Comparison of ENCODE assay signal across 9 cellular contexts in the genomic region with DNA sequence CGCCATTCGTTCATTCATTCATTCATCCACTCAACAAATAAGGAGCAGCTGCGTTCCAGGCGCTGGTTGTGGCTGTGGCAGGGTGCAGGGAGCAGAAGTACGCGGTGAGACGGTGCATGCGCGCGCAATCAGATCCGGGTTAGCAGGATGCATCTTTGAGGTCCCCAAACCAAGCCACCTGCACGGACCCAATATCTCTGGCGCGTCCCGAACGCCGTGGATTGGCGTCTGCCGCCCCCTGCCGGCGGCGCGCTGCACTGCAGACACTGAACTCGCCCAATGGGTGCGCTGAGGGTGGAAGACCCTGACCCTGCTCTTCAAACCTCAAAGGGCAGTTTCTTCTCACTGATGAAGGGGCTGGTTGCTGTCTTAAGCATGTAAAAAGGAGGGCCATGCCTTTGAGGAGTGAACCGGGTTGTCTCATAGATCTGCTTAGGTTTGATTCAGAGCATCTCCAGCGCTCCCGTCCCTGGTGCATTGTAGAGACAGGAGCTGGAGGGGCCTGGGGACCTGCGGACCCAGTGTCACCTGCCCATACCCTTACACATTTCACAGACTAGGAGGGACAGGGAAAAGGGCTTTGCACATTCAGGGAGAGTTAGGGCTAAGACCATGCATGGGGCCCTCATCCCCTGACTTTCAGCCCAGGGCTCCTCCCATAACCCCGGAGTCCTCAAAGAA.
DNase-seq lines count a peak whose midpoint lies in the region; ATAC-seq and TF ChIP-seq lines count a peak whose summit lies in the region.
"Had no signal": no experiment of that assay in that cellular context is flagged by ENCODE, and none has a peak within 500 bp of the region (broad histone marks: within the 10 kb centered on the region; RNA-seq: fewer than 3 reads in every experiment).

No MANE protein-coding gene starts in this region.

- H3K36me3 ChIP-seq in OCI-LY3 (replicated peaks; ENCODE audit: low read depth, low read length) (no peaks in the 10 kb centered on the region), neutrophil (no peaks in the 10 kb centered on the region), suprapubic skin (no peaks in the 10 kb centered on the region)

- peaks cover 20% of the 10 kb centered on the region for H3K4me1 ChIP-seq in OCI-LY3 (ENCODE audit: low read length)
- H3K4me1 ChIP-seq in neutrophil (ENCODE audit: control insufficient read depth in 1 of 2, insufficient read depth in 1 of 2, low read depth in 1 of 2, low read length in 1 of 2): no peaks in the 10 kb centered on the region
- H3K4me1 ChIP-seq in suprapubic skin: no peaks in the 10 kb centered on the region

- peak overlapping the region; percentile 67 for H3K4me2 ChIP-seq in OCI-LY3 (ENCODE audit: low read length)

- TF ChIP-seq CTCF in GM10248 (IDR thresholded peaks at IDR 0.05; ENCODE audit: control extremely low read depth, extremely low read depth, low read depth, missing control alignments) (peak; percentile 97), OCI-LY3 (IDR thresholded peaks at IDR 0.05; ENCODE audit: low read depth, low read length) (peak; percentile 96), fibroblast of villous mesenchyme (IDR thresholded peaks at IDR 0.05; ENCODE audit: insufficient read depth, low read depth, low read length) (peak; percentile 99), neutrophil (IDR thresholded peaks at IDR 0.05) (peak; percentile 97), suprapubic skin (IDR thresholded peaks at IDR 0.05) (peak; percentile 83 to 99)

- H3K9me3 Mint-ChIP-seq in activated T-cell treated with anti-CD3 and anti-CD28 coated beads, Interleukin-2, amount 50 U/mL, for 72 hours: no peaks in the 10 kb centered on the region

- H3K4me3 Mint-ChIP-seq in activated T-cell treated with anti-CD3 and anti-CD28 coated beads, Interleukin-2, amount 50 U/mL, for 72 hours: no peak overlapping the region

- H3K4me3 ChIP-seq in OCI-LY3 (ENCODE audit: low read length) (peak overlapping the region; percentile 51), fibroblast of villous mesenchyme (ENCODE audit: low read depth, low read length) (no peak overlapping the region), neutrophil (ENCODE audit: low read depth in 1 of 2, low read length in 1 of 2) (no peak overlapping the region), suprapubic skin (no peak overlapping the region)

- no peak for TF ChIP-seq POLR2A in suprapubic skin (IDR thresholded peaks at IDR 0.05)

- ATAC-seq in HG02885 (IDR thresholded peaks at IDR 0.05; ENCODE audit: poor library complexity, unreplicated experiment): peak; percentile 87
- ATAC-seq in activated T-cell treated with anti-CD3 and anti-CD28 coated beads, Interleukin-2, amount 50 U/mL, for 72 hours (replicated peaks in 1 of 2): peak; percentile 76 to 81
- ATAC-seq in GM18870 (IDR thresholded peaks at IDR 0.05; ENCODE audit: unreplicated experiment): no peak

- no peak overlapping the region for H3K27ac Mint-ChIP-seq in activated T-cell treated with anti-CD3 and anti-CD28 coated beads, Interleukin-2, amount 50 U/mL, for 72 hours

- no peaks in the 10 kb centered on the region; the same call in 1 of the 2 replicates for H3K27me3 ChIP-seq in OCI-LY3 (ENCODE audit: low read depth, low read length)
- H3K27me3 ChIP-seq in neutrophil: peaks cover 18% of the 10 kb centered on the region
- peaks cover 15% of the 10 kb centered on the region for H3K27me3 ChIP-seq in suprapubic skin

- H2AFZ ChIP-seq in OCI-LY3 (ENCODE audit: low read depth, low read length): 0 out of 2 replicates have a peak overlapping the region, but pooled peaks have one; percentile 35

- H3K27ac ChIP-seq in OCI-LY3 (ENCODE audit: low read length): no peak overlapping the region
- H3K27ac ChIP-seq in neutrophil: no peak overlapping the region
- no peak overlapping the region for H3K27ac ChIP-seq in suprapubic skin
- H3K27ac ChIP-seq: epithelial cell of prostate had no signal

- no peaks in the 10 kb centered on the region for H4K20me1 ChIP-seq in OCI-LY3 (ENCODE audit: insufficient read depth, low read length)

- no peaks in the 10 kb centered on the region for H3K36me3 Mint-ChIP-seq in activated T-cell treated with anti-CD3 and anti-CD28 coated beads, Interleukin-2, amount 50 U/mL, for 72 hours (ENCODE audit: insufficient read depth in 2 of 2)

- POLR2A ChIA-PET in GM10248 (lab: Yijun Ruan, JAX): no interaction called here

- WGBS in suprapubic skin: 55% methylated on average over 11 of the region's 30 CpGs

- DNase-seq in GM10248 (ENCODE audit: extremely low spot score) (peak; percentile 80), fibroblast of villous mesenchyme (ENCODE audit: low read depth) (peak; percentile 17), suprapubic skin (ENCODE audit: low spot score in 2 of 2) (no peak)
- DNase-seq in activated T-cell treated with anti-CD3 and anti-CD28 coated beads, Interleukin-2, amount 50 U/mL, for 72 hours: peak; percentile 73 to 84

- H3K9ac ChIP-seq in OCI-LY3 (ENCODE audit: low read length): no peak overlapping the region

- H3K4me1 Mint-ChIP-seq in activated T-cell treated with anti-CD3 and anti-CD28 coated beads, Interleukin-2, amount 50 U/mL, for 72 hours (ENCODE audit: low read depth): no peaks in the 10 kb centered on the region

- H3K9me3 ChIP-seq in OCI-LY3 (ENCODE audit: insufficient read depth, low read length) (no peaks in the 10 kb centered on the region), neutrophil (no peaks in the 10 kb centered on the region), suprapubic skin (no peaks in the 10 kb centered on the region)

- no peak for TF ChIP-seq EP300 in suprapubic skin (IDR thresholded peaks at IDR 0.05)

- peaks cover 27% of the 10 kb centered on the region for H3K27me3 Mint-ChIP-seq in activated T-cell treated with anti-CD3 and anti-CD28 coated beads, Interleukin-2, amount 50 U/mL, for 72 hours (ENCODE audit: low read depth)

- CTCF ChIA-PET in GM10248 (lab: Yijun Ruan, JAX): interaction anchor here (0.6 to 4.1 kb wide), 35 partner anchors 9 to 286 kb away, joined by 3 to 64 read pairs (median 5); partner anchors contain the start of gene RAMP3

- H3K79me2 ChIP-seq in OCI-LY3 (ENCODE audit: low read length): no peaks in the 10 kb centered on the region

Comparison
In these comparisons a context has a peak if more than half of its experiments do, and no peak if none do; other contexts are left out.
1. DNase-seq: peak in GM10248 (single experiment), activated T-cell treated with anti-CD3 and anti-CD28 coated beads, Interleukin-2, amount 50 U/mL, for 72 hours (2 of 2) and fibroblast of villous mesenchyme (single experiment); none in suprapubic skin (0 of 2).
2. Peak in every context shown above with its lines, with median percentiles within 50 percentile points of each other: CTCF ChIP-seq.